In the genomic region with DNA sequence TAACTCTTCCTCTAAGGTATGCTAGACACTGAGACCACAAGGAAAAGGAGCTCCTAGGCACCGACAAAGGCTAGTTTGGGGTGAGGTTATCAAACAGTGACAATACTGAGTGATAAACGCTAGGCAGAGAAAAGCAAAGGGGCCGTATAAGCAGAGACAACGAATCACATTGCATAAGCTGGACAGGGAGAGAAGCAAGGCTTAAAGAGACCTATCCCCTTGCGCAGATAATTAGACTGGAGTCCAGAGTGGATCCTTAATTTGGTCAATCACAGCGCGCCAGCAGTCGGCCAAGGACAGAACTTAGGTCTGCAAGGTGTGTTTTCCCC, we compare ENCODE assay signal across 8 cellular contexts. TPM values are rescaled to one million over a fixed set of nuclear protein-coding genes. Genes with fewer than 3 reads are reported as not detected.
DNase-seq lines count a peak whose midpoint lies in the region; ATAC-seq and TF ChIP-seq lines count a peak whose summit lies in the region.

No MANE protein-coding gene starts in this region.

- no peaks in the 10 kb centered on the region for H3K27me3 Mint-ChIP-seq in osteocyte (ENCODE audit: unreplicated experiment)

- peak overlapping the region; percentile 58 for H3K27ac ChIP-seq in SJCRH30

- H3K27me3 ChIP-seq in SJCRH30, result no peaks in the 10 kb centered on the region

- peak overlapping the region; percentile 97 for H3K4me3 Mint-ChIP-seq in osteocyte (ENCODE audit: unreplicated experiment)

- ATAC-seq in GM19455 (IDR thresholded peaks at IDR 0.05; ENCODE audit: unreplicated experiment), result no peak

- H3K27ac Mint-ChIP-seq in osteocyte (ENCODE audit: unreplicated experiment), result peak overlapping the region; percentile 99

- peaks cover 19% of the 10 kb centered on the region for H3K36me3 Mint-ChIP-seq in osteocyte (ENCODE audit: unreplicated experiment)

- H3K4me3 ChIP-seq in SJCRH30, result peak overlapping the region; percentile 75

- peaks cover 21% of the 10 kb centered on the region; the same call in 1 of the 2 replicates for H3K36me3 ChIP-seq in SJCRH30

- H3K4me1 ChIP-seq in SJCRH30, result no peaks in the 10 kb centered on the region

- TF ChIP-seq CTCF in osteocyte (IDR thresholded peaks at IDR 0.05), result no peak

- H3K9me3 ChIP-seq in SJCRH30 (replicated peaks), result no peaks in the 10 kb centered on the region

- DNase-seq in NCI-H748 (lab: John Stamatoyannopoulos, UW; ENCODE audit: unreplicated experiment) (peak; percentile 43), NCI-H748 treated with DMSO at 0.1 percent for 48 hours (lab: John Stamatoyannopoulos, UW) (no peak), SJCRH30 (no peak), fibroblast of gingiva (ENCODE audit: low read depth) (peak; percentile 20), osteocyte (ENCODE audit: extremely low spot score, unreplicated experiment) (no peak), NCI-H2107 (lab: John Stamatoyannopoulos, UW) (no peak), NCI-H2171 (lab: John Stamatoyannopoulos, UW) (no peak)

- H3K4me1 Mint-ChIP-seq in osteocyte (ENCODE audit: unreplicated experiment), result peaks cover 15% of the 10 kb centered on the region

- H3K9me3 Mint-ChIP-seq in osteocyte (ENCODE audit: unreplicated experiment), result no peaks in the 10 kb centered on the region

RNA-seq across cellular contexts. Expression of gene SMU1, which starts 0.5 kb away (rescaled TPM):
- 30.0 and 30.4 TPM in 2 replicates for total RNA-seq in SJCRH30 (2014; rRNA removed; shearing (Covaris generic))
- 22.4 and 23.0 TPM in 2 replicates for total RNA-seq in osteocyte

RNA-seq across cellular contexts. Expression of gene DNAJA1, which starts 50.9 kb away (rescaled TPM):
- total RNA-seq in SJCRH30 (2014; rRNA removed; shearing (Covaris generic)), result 239 and 246 TPM in 2 replicates
- 132 and 139 TPM in 2 replicates for total RNA-seq in osteocyte

Comparison
In these comparisons a context has a peak if more than half of its experiments do, and no peak if none do; other contexts are left out.
1. DNase-seq: peak in NCI-H748 (single experiment) and fibroblast of gingiva (single experiment); none in NCI-H748 treated with DMSO at 0.1 percent for 48 hours (single experiment), SJCRH30 (0 of 2), osteocyte (single experiment), NCI-H2107 (single experiment) and NCI-H2171 (single experiment).